In the genomic region with DNA sequence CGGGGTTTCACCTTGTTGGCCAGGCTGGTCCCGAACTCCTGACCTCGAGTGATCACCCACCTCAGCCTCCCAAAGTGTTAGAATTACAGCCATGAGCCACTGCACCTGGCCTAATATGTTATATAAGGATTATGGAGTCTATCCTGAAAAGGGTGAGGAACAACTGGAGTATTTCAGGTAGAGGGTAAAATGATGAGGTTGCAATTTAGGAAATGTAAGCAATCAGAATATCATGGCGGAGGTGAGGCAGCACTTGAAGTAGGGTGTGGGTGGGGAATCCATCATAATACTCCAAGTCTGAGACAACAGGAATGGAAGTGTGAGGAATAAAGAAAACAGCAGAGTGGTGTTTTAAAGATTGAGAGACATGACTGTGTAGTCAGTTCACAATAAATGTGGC, we compare ENCODE assay signal across 2 cellular contexts.
TF ChIP-seq lines count a peak whose summit lies in the region.

No MANE protein-coding gene starts in this region.

TF ChIP-seq in HepG2, 621 proteins besides CTCF, POLR2A, EP300 and RAD21 (continued from another document):
- TF ChIP-seq MAFK (conservative IDR thresholded peaks at IDR 0.05 in 1 of 2, IDR thresholded peaks at IDR 0.05 in 1 of 2; ENCODE audit: low read length in 2 of 2) (peak; percentile 88 to 96), TBL1XR1 (IDR thresholded peaks at IDR 0.05; ENCODE audit: borderline replicate concordance, low read length, partially characterized antibody) (no peak), TSC22D2 (CRISPR knock-in tag; IDR thresholded peaks at IDR 0.05; ENCODE audit: borderline replicate concordance) (no peak), ZNF546 (CRISPR knock-in tag; conservative IDR thresholded peaks at IDR 0.05) (no peak), DZIP1 (CRISPR knock-in tag; IDR thresholded peaks at IDR 0.05) (no peak), MIER2 (CRISPR knock-in tag; IDR thresholded peaks at IDR 0.05) (no peak), MAFF (IDR thresholded peaks at IDR 0.05; ENCODE audit: low read depth, low read length) (peak; percentile 94), TEAD2 (CRISPR knock-in tag; IDR thresholded peaks at IDR 0.05) (no peak)
- TF ChIP-seq, protein P1, sequence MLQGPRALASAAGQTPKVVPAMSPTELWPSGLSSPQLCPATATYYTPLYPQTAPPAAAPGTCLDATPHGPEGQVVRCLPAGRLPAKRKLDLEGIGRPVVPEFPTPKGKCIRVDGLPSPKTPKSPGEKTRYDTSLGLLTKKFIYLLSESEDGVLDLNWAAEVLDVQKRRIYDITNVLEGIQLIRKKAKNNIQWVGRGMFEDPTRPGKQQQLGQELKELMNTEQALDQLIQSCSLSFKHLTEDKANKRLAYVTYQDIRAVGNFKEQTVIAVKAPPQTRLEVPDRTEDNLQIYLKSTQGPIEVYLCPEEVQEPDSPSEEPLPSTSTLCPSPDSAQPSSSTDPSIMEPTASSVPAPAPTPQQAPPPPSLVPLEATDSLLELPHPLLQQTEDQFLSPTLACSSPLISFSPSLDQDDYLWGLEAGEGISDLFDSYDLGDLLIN (CRISPR knock-in tag; IDR thresholded peaks at IDR 0.05; ENCODE audit: borderline replicate concordance) = no peak
- TF ChIP-seq, protein P2, sequence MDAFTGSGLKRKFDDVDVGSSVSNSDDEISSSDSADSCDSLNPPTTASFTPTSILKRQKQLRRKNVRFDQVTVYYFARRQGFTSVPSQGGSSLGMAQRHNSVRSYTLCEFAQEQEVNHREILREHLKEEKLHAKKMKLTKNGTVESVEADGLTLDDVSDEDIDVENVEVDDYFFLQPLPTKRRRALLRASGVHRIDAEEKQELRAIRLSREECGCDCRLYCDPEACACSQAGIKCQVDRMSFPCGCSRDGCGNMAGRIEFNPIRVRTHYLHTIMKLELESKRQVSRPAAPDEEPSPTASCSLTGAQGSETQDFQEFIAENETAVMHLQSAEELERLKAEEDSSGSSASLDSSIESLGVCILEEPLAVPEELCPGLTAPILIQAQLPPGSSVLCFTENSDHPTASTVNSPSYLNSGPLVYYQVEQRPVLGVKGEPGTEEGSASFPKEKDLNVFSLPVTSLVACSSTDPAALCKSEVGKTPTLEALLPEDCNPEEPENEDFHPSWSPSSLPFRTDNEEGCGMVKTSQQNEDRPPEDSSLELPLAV (CRISPR knock-in tag; conservative IDR thresholded peaks at IDR 0.05; ENCODE audit: low read depth) = no peak

TF ChIP-seq in K562, 482 proteins besides CTCF, POLR2A, EP300 and RAD21 (continued from another document):
- TF ChIP-seq, protein P3, sequence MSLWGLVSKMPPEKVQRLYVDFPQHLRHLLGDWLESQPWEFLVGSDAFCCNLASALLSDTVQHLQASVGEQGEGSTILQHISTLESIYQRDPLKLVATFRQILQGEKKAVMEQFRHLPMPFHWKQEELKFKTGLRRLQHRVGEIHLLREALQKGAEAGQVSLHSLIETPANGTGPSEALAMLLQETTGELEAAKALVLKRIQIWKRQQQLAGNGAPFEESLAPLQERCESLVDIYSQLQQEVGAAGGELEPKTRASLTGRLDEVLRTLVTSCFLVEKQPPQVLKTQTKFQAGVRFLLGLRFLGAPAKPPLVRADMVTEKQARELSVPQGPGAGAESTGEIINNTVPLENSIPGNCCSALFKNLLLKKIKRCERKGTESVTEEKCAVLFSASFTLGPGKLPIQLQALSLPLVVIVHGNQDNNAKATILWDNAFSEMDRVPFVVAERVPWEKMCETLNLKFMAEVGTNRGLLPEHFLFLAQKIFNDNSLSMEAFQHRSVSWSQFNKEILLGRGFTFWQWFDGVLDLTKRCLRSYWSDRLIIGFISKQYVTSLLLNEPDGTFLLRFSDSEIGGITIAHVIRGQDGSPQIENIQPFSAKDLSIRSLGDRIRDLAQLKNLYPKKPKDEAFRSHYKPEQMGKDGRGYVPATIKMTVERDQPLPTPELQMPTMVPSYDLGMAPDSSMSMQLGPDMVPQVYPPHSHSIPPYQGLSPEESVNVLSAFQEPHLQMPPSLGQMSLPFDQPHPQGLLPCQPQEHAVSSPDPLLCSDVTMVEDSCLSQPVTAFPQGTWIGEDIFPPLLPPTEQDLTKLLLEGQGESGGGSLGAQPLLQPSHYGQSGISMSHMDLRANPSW (CRISPR knock-in tag; IDR thresholded peaks at IDR 0.05) = no peak
- TF ChIP-seq ZNF124 (CRISPR knock-in tag; IDR thresholded peaks at IDR 0.05) (no peak), MAFF (IDR thresholded peaks at IDR 0.05; ENCODE audit: low read length) (peak; percentile 65), MAFG (tag; conservative IDR thresholded peaks at IDR 0.05) (peak; percentile 33; the same call in 1 of the 2 replicates), ZNF699 (CRISPR knock-in tag; IDR thresholded peaks at IDR 0.05; ENCODE audit: insufficient replicate concordance) (no peak), PHF20 (IDR thresholded peaks at IDR 0.05; ENCODE audit: partially characterized antibody) (no peak), C11orf30 (IDR thresholded peaks at IDR 0.05; ENCODE audit: low read depth) (peak; percentile 38), ZNF316 (IDR thresholded peaks at IDR 0.05) (peak; percentile 66), ATF7 (IDR thresholded peaks at IDR 0.05) (no peak), POLR3A (IDR thresholded peaks at IDR 0.05; ENCODE audit: borderline replicate concordance, extremely low read depth, insufficient read depth, insufficient read length) (no peak), PHB (CRISPR knock-in tag; IDR thresholded peaks at IDR 0.05) (no peak), MAFK (IDR thresholded peaks at IDR 0.05; ENCODE audit: low read length) (peak; percentile 57)
